ENCODE assay signal across 8 cellular contexts in the genomic region with DNA sequence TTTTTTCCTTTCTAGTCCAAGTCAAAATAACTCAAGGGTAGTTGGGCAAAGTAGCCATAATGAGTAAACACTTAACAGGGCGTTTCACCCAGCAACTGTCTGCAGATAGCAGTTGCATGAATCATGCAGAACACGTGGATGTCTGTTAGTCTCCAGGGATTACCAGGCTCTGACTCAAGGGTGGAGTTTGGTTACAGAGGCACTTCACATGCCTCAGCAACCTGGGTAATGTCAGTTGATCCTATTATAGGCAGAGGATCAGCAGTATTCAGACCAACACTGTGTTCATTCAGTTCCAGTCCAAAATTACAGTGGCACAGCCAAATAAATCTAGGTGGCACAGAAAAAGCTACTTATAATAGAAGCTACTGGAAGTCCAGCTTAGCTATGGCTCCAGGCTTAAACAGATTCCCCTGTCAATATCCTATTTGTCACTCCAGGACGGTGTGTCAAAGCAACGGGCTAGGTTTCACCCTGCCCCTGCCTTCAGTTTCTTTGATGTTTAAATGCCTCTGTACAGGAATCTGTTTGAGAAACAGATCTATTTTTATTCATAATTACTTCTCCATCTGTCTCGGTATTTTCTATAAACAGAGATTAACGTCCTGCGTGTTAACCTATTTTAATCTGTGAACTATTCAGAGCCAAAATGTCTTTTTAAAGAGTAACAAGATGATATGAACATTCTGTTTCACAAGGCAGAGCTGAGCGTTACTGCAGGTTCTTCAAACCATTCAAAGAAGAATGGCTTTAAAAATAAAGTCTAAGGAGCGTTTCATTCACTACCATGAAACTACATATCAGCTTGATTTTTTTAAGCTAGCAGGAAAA.
DNase-seq lines count a peak whose midpoint lies in the region; ATAC-seq, FAIRE-seq and TF ChIP-seq lines count a peak whose summit lies in the region.

No MANE protein-coding gene starts in this region.

- 14 to 41% (median 30%) methylated on average over 9 of the region's 9 CpGs for WGBS in adipose tissue, 3 donors

- no peak for TF ChIP-seq POLR2A in GM12892 (IDR thresholded peaks at IDR 0.05; ENCODE audit: low read depth, low read length)

- ATAC-seq in HG03025 (IDR thresholded peaks at IDR 0.05; ENCODE audit: low FRiP score, unreplicated experiment) = peak; percentile 64
- ATAC-seq in left ventricle myocardium superior = peak; percentile 89

- H3K4me3 ChIP-seq in skin epidermis = no peak overlapping the region

- FAIRE-seq in GM12892 (lab: Jason Lieb, UNC) = peak; percentile 57

- intact Hi-C loops in left ventricle myocardium superior (cut with micrococcal nuclease) = loop anchor here (5.0 kb wide), 1 partner anchor 104 kb away; no protein-coding TSS in a partner anchor

- H3K27ac ChIP-seq in adipose tissue (ENCODE audit: low read depth, low read length) = peak overlapping the region; percentile 53
- peak overlapping the region in 20 of 21 experiments; percentile 66 to 92 (median 84) for H3K27ac ChIP-seq in skin epidermis

- DNase-seq in A172 (ENCODE audit: low spot score) = peak; percentile 100
- no peak for DNase-seq in GM12892 (ENCODE audit: insufficient read length)
- DNase-seq in NCI-H2107 treated with DMSO at 0.1 percent for 48 hours (lab: John Stamatoyannopoulos, UW; ENCODE audit: unreplicated experiment) = peak; percentile 77
- no peak for DNase-seq in left ventricle myocardium superior
- DNase-seq in stimulated activated CD8-positive, alpha-beta memory T cell treated with anti-CD3 and anti-CD28 coated beads, Interleukin-4, amount 100 ng/mL, for 48 hours = no peak

Comparison
In these comparisons a context has a peak if more than half of its experiments do, and no peak if none do; other contexts are left out.
1. DNase-seq: peak in A172 (single experiment) and NCI-H2107 treated with DMSO at 0.1 percent for 48 hours (single experiment); none in GM12892 (single experiment), left ventricle myocardium superior (single experiment) and stimulated activated CD8-positive, alpha-beta memory T cell treated with anti-CD3 and anti-CD28 coated beads, Interleukin-4, amount 100 ng/mL, for 48 hours (single experiment).